Comparison of ENCODE assay signal across 8 cellular contexts in genomic region chr10:42836771-42837468, GRCh38. TPM values are rescaled to one million over a fixed set of nuclear protein-coding genes. Genes with fewer than 3 reads are reported as not detected.
DNase-seq lines count a peak whose midpoint lies in the region; ATAC-seq and TF ChIP-seq lines count a peak whose summit lies in the region.

No MANE protein-coding gene starts in this region.

- H3K4me3 ChIP-seq in AG09309 (ENCODE audit: control insufficient read depth, low read depth, low read length) = peak overlapping the region; percentile 28
- H3K4me3 ChIP-seq in epithelial cell of proximal tubule (ENCODE audit: low read depth, low read length) = peak overlapping the region; percentile 51
- H3K4me3 ChIP-seq in mucosa of descending colon = no peak overlapping the region

- intact Hi-C loops in mucosa of descending colon (cut with DNase I, micrococcal nuclease) = no loop called here

- no peaks in the 10 kb centered on the region for H3K4me1 ChIP-seq in mucosa of descending colon (ENCODE audit: low read depth)

- no peaks in the 10 kb centered on the region for H3K9me3 ChIP-seq in mucosa of descending colon

- ATAC-seq in mucosa of descending colon (peak; percentile 44), HG03342 (IDR thresholded peaks at IDR 0.05; ENCODE audit: unreplicated experiment) (no peak)

- TF ChIP-seq CTCF in AG09309 (IDR thresholded peaks at IDR 0.05; ENCODE audit: control insufficient read depth, insufficient read depth, low read depth, low read length, missing control alignments) = no peak
- TF ChIP-seq CTCF in epithelial cell of proximal tubule (conservative IDR thresholded peaks at IDR 0.05; ENCODE audit: low read depth, low read length) = no peak
- no peak for TF ChIP-seq CTCF in mucosa of descending colon (IDR thresholded peaks at IDR 0.05)

- H3K36me3 ChIP-seq in mucosa of descending colon (ENCODE audit: low read depth) = no peaks in the 10 kb centered on the region

- DNase-seq in AG09309 (ENCODE audit: low read depth) = no peak
- DNase-seq in HuH-7.5 (ENCODE audit: low spot score) = peak; percentile 18
- DNase-seq in epithelial cell of proximal tubule (ENCODE audit: low read depth) = no peak
- DNase-seq in mucosa of descending colon = peak in 2 of 3 donors; percentile 28 to 37
- DNase-seq in SHP77 (lab: John Stamatoyannopoulos, UW) = no peak
- no peak for DNase-seq in NCI-H1092 treated with DMSO at 0.1 percent for 48 hours (lab: John Stamatoyannopoulos, UW)
- no peak for DNase-seq in stimulated activated CD8-positive, alpha-beta memory T cell treated with anti-CD3 and anti-CD28 coated beads, Interleukin-4, amount 100 ng/mL, for 48 hours

RNA-seq across cellular contexts. Expression of gene BMS1, which starts 54.3 kb away (rescaled TPM):
- total RNA-seq in epithelial cell of proximal tubule (17.4 and 21.1 TPM in 2 replicates), mucosa of descending colon (10 to 100 TPM; 11.0 to 14.5 (median 12.4) TPM)

Comparison
In these comparisons a context has a peak if more than half of its experiments do, and no peak if none do; other contexts are left out.
1. DNase-seq: peak in HuH-7.5 (single experiment) and mucosa of descending colon (2 of 3); none in AG09309 (single experiment), epithelial cell of proximal tubule (single experiment), SHP77 (0 of 2), NCI-H1092 treated with DMSO at 0.1 percent for 48 hours (single experiment) and stimulated activated CD8-positive, alpha-beta memory T cell treated with anti-CD3 and anti-CD28 coated beads, Interleukin-4, amount 100 ng/mL, for 48 hours (single experiment).